Comparison of ENCODE assay signal across 1 cellular context in the genomic region with DNA sequence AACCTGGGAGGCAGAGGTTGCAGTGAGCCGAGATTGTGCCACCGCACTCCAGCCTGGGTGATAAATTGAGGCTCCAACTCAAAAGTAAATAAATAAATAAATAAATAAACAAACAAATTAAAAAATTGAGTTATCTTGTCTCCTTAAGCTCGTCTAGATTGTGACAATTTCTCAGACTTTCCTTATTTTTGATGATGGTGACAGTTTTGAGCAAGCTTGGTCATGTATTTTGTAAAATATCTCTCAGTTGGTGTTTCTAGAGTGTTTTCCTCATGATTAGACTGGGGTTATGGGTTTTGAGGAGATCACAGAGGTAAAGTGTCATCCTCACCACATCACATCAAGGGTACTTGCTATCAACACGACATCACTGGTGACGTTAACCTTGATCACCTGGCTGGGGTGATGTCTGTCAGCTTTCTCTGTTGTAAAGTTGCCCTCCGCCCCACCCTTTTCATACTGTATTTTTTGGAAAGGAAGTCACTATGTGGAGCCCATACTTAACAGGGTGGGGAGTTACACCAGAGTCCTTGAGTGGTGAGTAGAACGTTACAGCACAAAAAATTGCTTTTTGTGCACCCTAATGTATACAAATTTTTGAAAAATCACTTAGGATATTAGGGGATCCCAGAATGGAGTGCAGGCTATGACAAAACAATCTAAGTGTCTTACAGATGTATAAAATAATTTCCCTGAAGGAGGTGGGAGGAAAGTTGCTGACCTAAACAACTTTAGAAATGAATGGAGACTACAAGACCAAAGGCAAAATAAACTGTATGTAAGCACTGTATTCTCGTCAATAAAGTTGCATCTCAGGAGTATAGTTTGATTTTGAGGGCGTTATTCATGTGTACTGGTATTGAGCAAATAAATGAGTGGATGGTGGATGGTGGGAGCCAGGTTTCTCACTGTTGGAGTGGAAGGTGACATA.
TF ChIP-seq lines count a peak whose summit lies in the region.

No MANE protein-coding gene starts in this region.

TF ChIP-seq in SK-N-SH treated with all-trans-retinoic acid at 6 μM for 48 hours, 23 proteins besides CTCF, POLR2A, EP300 and RAD21 (continued from another document):
- TF ChIP-seq, protein P1, sequence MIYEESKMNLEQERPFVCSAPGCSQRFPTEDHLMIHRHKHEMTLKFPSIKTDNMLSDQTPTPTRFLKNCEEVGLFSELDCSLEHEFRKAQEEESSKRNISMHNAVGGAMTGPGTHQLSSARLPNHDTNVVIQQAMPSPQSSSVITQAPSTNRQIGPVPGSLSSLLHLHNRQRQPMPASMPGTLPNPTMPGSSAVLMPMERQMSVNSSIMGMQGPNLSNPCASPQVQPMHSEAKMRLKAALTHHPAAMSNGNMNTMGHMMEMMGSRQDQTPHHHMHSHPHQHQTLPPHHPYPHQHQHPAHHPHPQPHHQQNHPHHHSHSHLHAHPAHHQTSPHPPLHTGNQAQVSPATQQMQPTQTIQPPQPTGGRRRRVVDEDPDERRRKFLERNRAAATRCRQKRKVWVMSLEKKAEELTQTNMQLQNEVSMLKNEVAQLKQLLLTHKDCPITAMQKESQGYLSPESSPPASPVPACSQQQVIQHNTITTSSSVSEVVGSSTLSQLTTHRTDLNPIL (CRISPR knock-in tag; IDR thresholded peaks at IDR 0.05; ENCODE audit: low read depth) = no peak
- TF ChIP-seq ZNF70 (CRISPR knock-in tag; IDR thresholded peaks at IDR 0.05) = no peak
TF ChIP-seq in SK-N-SH treated with all-trans-retinoic acid at 6 μM for 48 hours: peak in this region for 0.
